8 cellular contexts compared by ENCODE assay signal in the genomic region with DNA sequence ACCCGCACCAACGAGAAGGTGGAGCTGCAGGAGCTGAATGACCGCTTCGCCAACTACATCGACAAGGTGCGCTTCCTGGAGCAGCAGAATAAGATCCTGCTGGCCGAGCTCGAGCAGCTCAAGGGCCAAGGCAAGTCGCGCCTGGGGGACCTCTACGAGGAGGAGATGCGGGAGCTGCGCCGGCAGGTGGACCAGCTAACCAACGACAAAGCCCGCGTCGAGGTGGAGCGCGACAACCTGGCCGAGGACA. TPM values are rescaled to one million over a fixed set of nuclear protein-coding genes. Genes with fewer than 3 reads are reported as not detected.
DNase-seq lines count a peak whose midpoint lies in the region; ATAC-seq and TF ChIP-seq lines count a peak whose summit lies in the region.

No MANE protein-coding gene starts in this region.

- peaks cover 36% of the 10 kb centered on the region for H3K36me3 Mint-ChIP-seq in activated CD4-positive, alpha-beta T cell treated with anti-CD3 and anti-CD28 coated beads for 36 hours (ENCODE audit: low read depth)

- no peaks in the 10 kb centered on the region for H3K9me3 Mint-ChIP-seq in activated CD4-positive, alpha-beta T cell treated with anti-CD3 and anti-CD28 coated beads for 36 hours (ENCODE audit: low read depth)

- no peak for TF ChIP-seq CTCF in psoas muscle (IDR thresholded peaks at IDR 0.05)

- H3K36me3 ChIP-seq in NT2/D1 (ENCODE audit: insufficient read depth, insufficient read length, low read length) (peaks cover 51% of the 10 kb centered on the region), psoas muscle (ENCODE audit: insufficient read depth in 1 of 2, low read depth in 1 of 2) (peaks cover 3 to 33% of the 10 kb centered on the region in 2 donors)

- H3K9me3 ChIP-seq in NT2/D1 (ENCODE audit: insufficient read depth, low read length): no peaks in the 10 kb centered on the region
- H3K9me3 ChIP-seq in psoas muscle: no peaks in the 10 kb centered on the region

- H3K27me3 Mint-ChIP-seq in activated CD4-positive, alpha-beta T cell treated with anti-CD3 and anti-CD28 coated beads for 36 hours: peaks cover 1% of the 10 kb centered on the region

- H3K27ac ChIP-seq in epithelial cell of prostate (peak overlapping the region; percentile 86), psoas muscle (peak overlapping the region; percentile 83)

- intact Hi-C loops in activated CD4-positive, alpha-beta T cell treated with anti-CD3 and anti-CD28 coated beads for 36 hours (cut with DNase I, micrococcal nuclease): loop anchor here in 1 of 2 experiments (5.0 kb wide), 1 partner anchor 792 kb away; the partner anchor contains the start of gene PTER
- intact Hi-C loops in psoas muscle (cut with DNase I): no loop called here

- POLR2A ChIA-PET in activated CD4-positive, alpha-beta T cell treated with anti-CD3 and anti-CD28 coated beads for 36 hours (lab: Charles Lee): interaction anchor here (0.6 to 3.6 kb wide), 6 partner anchors 24 to 1790 kb away, joined by 3 to 26 read pairs (median 10); partner anchors contain the start of gene TRDMT1

- ATAC-seq in activated CD4-positive, alpha-beta T cell treated with anti-CD3 and anti-CD28 coated beads for 36 hours: no peak
- no peak for ATAC-seq in psoas muscle
- no peak for ATAC-seq in GM21447 (IDR thresholded peaks at IDR 0.05; ENCODE audit: unreplicated experiment)
- no peak for ATAC-seq in HG03378 (IDR thresholded peaks at IDR 0.05; ENCODE audit: unreplicated experiment)
- no peak for ATAC-seq in HG03108 (IDR thresholded peaks at IDR 0.05; ENCODE audit: unreplicated experiment)

- peak overlapping the region; percentile 82 for H3K4me3 Mint-ChIP-seq in activated CD4-positive, alpha-beta T cell treated with anti-CD3 and anti-CD28 coated beads for 36 hours

- peak overlapping the region; percentile 98 for H3K9ac ChIP-seq in NT2/D1 (ENCODE audit: insufficient read length, low read depth)

- DNase-seq in activated CD4-positive, alpha-beta T cell treated with anti-CD3 and anti-CD28 coated beads for 36 hours: no peak
- DNase-seq in activated CD4-positive, alpha-beta T cell treated with anti-CD3 and anti-CD28 coated beads for 48 hours: no peak
- DNase-seq in NT2/D1 (ENCODE audit: low read depth, low spot score) (no peak), epithelial cell of prostate (ENCODE audit: low read depth, low spot score) (no peak), psoas muscle (no peak)

- H3K27me3 ChIP-seq in NT2/D1 (ENCODE audit: insufficient read depth, insufficient read length): no peaks in the 10 kb centered on the region
- H3K27me3 ChIP-seq in psoas muscle (ENCODE audit: insufficient read depth in 3 of 3, low read length in 2 of 3): peaks cover 0 to 79% (median 8%) of the 10 kb centered on the region in 3 donors

- peaks cover 51% of the 10 kb centered on the region for H3K4me1 Mint-ChIP-seq in activated CD4-positive, alpha-beta T cell treated with anti-CD3 and anti-CD28 coated beads for 36 hours

- 0 to 1% (median 0%) methylated on average over 20 to 21 of the region's 21 CpGs for WGBS in psoas muscle, 3 donors

- peak overlapping the region; percentile 98 for H3K4me3 ChIP-seq in NT2/D1 (ENCODE audit: insufficient read length, low read depth)
- peak overlapping the region; percentile 80 for H3K4me3 ChIP-seq in psoas muscle

- H3K27ac Mint-ChIP-seq in activated CD4-positive, alpha-beta T cell treated with anti-CD3 and anti-CD28 coated beads for 36 hours: peak overlapping the region; percentile 90

- CTCF ChIA-PET in activated CD4-positive, alpha-beta T cell treated with anti-CD3 and anti-CD28 coated beads for 36 hours (lab: Charles Lee): interaction anchor here (0.8 to 2.8 kb wide), 12 partner anchors 8 to 412 kb away, joined by 3 to 18 read pairs (median 4); partner anchors contain the start of genes RSU1 and TRDMT1

- H3K4me1 ChIP-seq in NT2/D1 (ENCODE audit: insufficient read depth, insufficient read length): peaks cover 5% of the 10 kb centered on the region
- peaks cover 22% of the 10 kb centered on the region for H3K4me1 ChIP-seq in psoas muscle

RNA-seq across cellular contexts. Expression of gene VIM, which starts 1.6 kb away (rescaled TPM):
- 100 to 1,000 TPM; 334 to 396 TPM for total RNA-seq in activated CD4-positive, alpha-beta T cell treated with anti-CD3 and anti-CD28 coated beads for 36 hours
- 100 to 1,000 TPM; 166 to 315 (median 198) TPM for total RNA-seq in psoas muscle
- 100 to 1,000 TPM; 126 to 443 (median 175) TPM for polyA plus RNA-seq in psoas muscle

RNA-seq across cellular contexts. Expression of gene TRDMT1, which starts 28.2 kb away (rescaled TPM):
- 10 to 100 TPM in 1 of 2 experiments, 1 to 10 TPM in 1; 6.6 to 11.6 TPM for total RNA-seq in activated CD4-positive, alpha-beta T cell treated with anti-CD3 and anti-CD28 coated beads for 36 hours
- total RNA-seq in psoas muscle: 1 to 10 TPM in 3 of 4 donors, under 1 TPM in 1; 0.84 to 2.7 (median 1.9) TPM
- polyA plus RNA-seq in psoas muscle: 1 to 10 TPM in 2 of 3 donors, under 1 TPM in 1; 0.49 to 2.5 (median 2.3) TPM
